In the genomic region with DNA sequence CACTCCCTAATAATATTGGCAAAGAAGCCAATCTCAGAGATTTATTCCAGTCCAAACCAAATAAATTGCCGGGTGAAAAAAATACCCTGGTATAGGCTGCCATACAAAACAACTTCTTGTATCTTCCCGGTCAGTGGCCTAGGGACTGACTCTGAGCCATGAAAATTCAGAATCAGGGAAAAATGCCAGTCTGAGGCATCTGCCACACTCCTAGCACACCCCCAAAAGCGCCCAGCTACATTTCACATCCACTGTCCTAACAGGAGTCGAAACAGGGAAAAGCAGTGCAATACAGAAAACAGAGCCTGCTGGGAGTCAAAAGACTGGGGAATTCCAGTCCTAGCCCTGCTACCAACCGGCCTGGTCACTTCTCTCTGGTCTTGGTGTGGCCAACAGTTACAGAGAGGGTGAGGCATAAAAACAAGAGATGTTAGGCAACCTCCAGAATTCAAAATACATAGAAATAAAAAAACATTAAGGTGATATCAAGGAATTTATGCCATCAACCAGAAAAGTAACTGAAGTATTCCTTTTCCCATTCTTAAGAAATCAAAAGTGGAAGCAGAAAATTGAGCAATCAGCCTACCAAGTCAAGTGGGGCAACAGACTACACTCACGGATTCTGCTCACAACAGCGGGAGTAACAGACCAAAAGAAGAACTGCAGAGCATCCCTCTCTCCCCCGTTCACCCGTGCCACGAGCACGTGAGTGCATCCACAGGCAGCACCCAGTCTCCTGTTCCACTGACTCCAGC, we compare ENCODE assay signal across 12 cellular contexts. TPM values are rescaled to one million over a fixed set of nuclear protein-coding genes. Genes with fewer than 3 reads are reported as not detected.
A peak's percentile ranks its signal among the peaks of the same experiment; 100 is the strongest.
DNase-seq lines count a peak whose midpoint lies in the region; ATAC-seq, FAIRE-seq and TF ChIP-seq lines count a peak whose summit lies in the region.
"Had no signal": no experiment of that assay in that cellular context is flagged by ENCODE, and none has a peak within 500 bp of the region (broad histone marks: within the 10 kb centered on the region; RNA-seq: fewer than 3 reads in every experiment).

No MANE protein-coding gene starts in this region.

- peak overlapping the region; percentile 94 to 98 (median 98) for H3K27ac Mint-ChIP-seq in nephron
- H3K27ac Mint-ChIP-seq: B cell had no signal

- H3K4me1 ChIP-seq in A549 (peaks cover 89% of the 10 kb centered on the region), esophagus muscularis mucosa (peaks cover 27 to 89% (median 79%) of the 10 kb centered on the region in 4 donors)

- no peaks in the 10 kb centered on the region for H3K9me3 Mint-ChIP-seq in nephron
- H3K9me3 Mint-ChIP-seq: T-cell had no signal

- no peak for TF ChIP-seq EP300 in A549 (IDR thresholded peaks at IDR 0.05)
- no peak for TF ChIP-seq EP300 in esophagus muscularis mucosa (IDR thresholded peaks at IDR 0.05)

- H3K36me3 Mint-ChIP-seq in nephron (ENCODE audit: low read depth) = no peaks in the 10 kb centered on the region

- ATAC-seq in A549 = peak; percentile 55 to 63; a peak in 4 of 6 replicates
- ATAC-seq: T-cell had no signal

- H3K27ac ChIP-seq in A549 (peak overlapping the region; percentile 76 to 79), esophagus muscularis mucosa (replicated peaks in 1 of 4) (peak overlapping the region; percentile 88 to 92 (median 90))

- TF ChIP-seq POLR2A in A549 (IDR thresholded peaks at IDR 0.05; ENCODE audit: low read length) = no peak
- TF ChIP-seq POLR2A in esophagus muscularis mucosa (IDR thresholded peaks at IDR 0.05; ENCODE audit: low read depth) = no peak

- no peak for FAIRE-seq in A549 (lab: Jason Lieb, UNC)

- H3K27me3 ChIP-seq in esophagus muscularis mucosa = no peaks in the 10 kb centered on the region

- TF ChIP-seq RAD21 in A549 (conservative IDR thresholded peaks at IDR 0.05 in 1 of 2, IDR thresholded peaks at IDR 0.05 in 1 of 2) = no peak

- CTCF ChIA-PET in A549 (lab: Yijun Ruan, JAX) = interaction anchor here (0.7 to 1.0 kb wide), 3 partner anchors 20 to 106 kb away, joined by 3 to 5 read pairs (median 3); no protein-coding TSS in a partner anchor

- DNase-seq in A549 (ENCODE audit: low read depth in 1 of 2, low spot score in 1 of 2) (no peak), RPMI7951 (ENCODE audit: low read depth) (peak; percentile 44), esophagus muscularis mucosa (ENCODE audit: extremely low spot score) (no peak), NCI-H1417 (lab: John Stamatoyannopoulos, UW) (no peak), hypothalamus (lab: John Stamatoyannopoulos, UW) (no peak), GM19238 (ENCODE audit: insufficient read length, low spot score) (no peak)
- no peak for DNase-seq in activated CD4-positive, alpha-beta T cell treated with anti-CD3 and anti-CD28 coated beads, Interleukin-2, amount 50 U/mL, for 1 hour
- DNase-seq: activated effector memory CD4-positive, alpha-beta T cell treated with Interleukin-2 at 50 U/mL for 16 hours; NCI-H1048; T-cell had no signal

- H3K27me3 Mint-ChIP-seq in nephron (ENCODE audit: low read depth) = no peaks in the 10 kb centered on the region

- intact Hi-C loops in esophagus muscularis mucosa (cut with DNase I) = no loop called here

- H3K4me2 ChIP-seq in A549 = peak overlapping the region; percentile 86

- H3K4me3 ChIP-seq in A549 = peak overlapping the region; percentile 24; the same call in 2 of the 3 replicates
- peak overlapping the region; percentile 27 to 48 (median 30) for H3K4me3 ChIP-seq in esophagus muscularis mucosa

- H3K36me3 ChIP-seq in esophagus muscularis mucosa = no peaks in the 10 kb centered on the region

- H3K4me3 Mint-ChIP-seq in nephron = peak overlapping the region in 2 of 3 experiments; percentile 63 to 66
- H3K4me3 Mint-ChIP-seq: B cell, T-cell had no signal

- TF ChIP-seq CTCF in A549 (IDR thresholded peaks at IDR 0.05) (no peak), esophagus muscularis mucosa (IDR thresholded peaks at IDR 0.05) (no peak), nephron (IDR thresholded peaks at IDR 0.05; ENCODE audit: unreplicated experiment in 3 of 3) (no peak)

- POLR2A ChIA-PET in A549 (lab: Yijun Ruan, JAX) = interaction anchor here (1.0 kb wide), 1 partner anchor 67 kb away, joined by 3 read pairs; no protein-coding TSS in a partner anchor

- 57% methylated on average over 10 of the region's 11 CpGs for WGBS in A549 (ENCODE audit: missing lambda C conversion rate)
- WGBS in esophagus muscularis mucosa = 50% methylated on average over 11 of the region's 11 CpGs

- H3K9me3 ChIP-seq in A549 (no peaks in the 10 kb centered on the region), esophagus muscularis mucosa (no peaks in the 10 kb centered on the region)

- peaks cover 81% of the 10 kb centered on the region for H3K4me1 Mint-ChIP-seq in nephron
- H3K4me1 Mint-ChIP-seq: B cell had no signal

TF ChIP-seq in A549, 52 proteins besides CTCF, POLR2A, EP300 and RAD21:
- TF ChIP-seq EHF (CRISPR knock-in tag; IDR thresholded peaks at IDR 0.05) (no peak), RARB (CRISPR knock-in tag; IDR thresholded peaks at IDR 0.05) (no peak), POLR2AphosphoS2 (conservative IDR thresholded peaks at IDR 0.05; ENCODE audit: low read length) (no peak), JUN (IDR thresholded peaks at IDR 0.05) (no peak), CEBPB (IDR thresholded peaks at IDR 0.05) (peak in 1 of 2 experiments; percentile 72; a peak in 2 of 4 replicates), SREBF2 (IDR thresholded peaks at IDR 0.05) (no peak), CHD4 (IDR thresholded peaks at IDR 0.05; ENCODE audit: borderline replicate concordance) (no peak), ZNF302 (CRISPR knock-in tag; IDR thresholded peaks at IDR 0.05) (no peak), RCOR1 (IDR thresholded peaks at IDR 0.05; ENCODE audit: low read depth, low read length) (no peak), HOXB5 (CRISPR knock-in tag; IDR thresholded peaks at IDR 0.05) (no peak)
- TF ChIP-seq, protein P1, sequence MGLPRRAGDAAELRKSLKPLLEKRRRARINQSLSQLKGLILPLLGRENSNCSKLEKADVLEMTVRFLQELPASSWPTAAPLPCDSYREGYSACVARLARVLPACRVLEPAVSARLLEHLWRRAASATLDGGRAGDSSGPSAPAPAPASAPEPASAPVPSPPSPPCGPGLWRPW (IDR thresholded peaks at IDR 0.05) = 0 out of 2 replicates have a peak, but pooled peaks have one; percentile 10

RNA-seq across cellular contexts. Expression of gene AFAP1, which starts 29.5 kb away (rescaled TPM):
- polyA plus RNA-seq in A549 (2011; rRNA removed) (18.9 and 25.4 TPM in 2 replicates), A549 (2017; fragmentation: RNase III; extraction: RNeasy Plus Mini Kit Qiagen cat#74134 plus additional on column Dnase treatment) (29.6 to 37.6 TPM (median 33.0 TPM) in 3 replicates)
- 20.3 and 26.9 TPM in 2 replicates for polyA plus RNA-seq in A549 (2012; cell fraction: cytosol; rRNA removed)
- 38.1 and 45.2 TPM in 2 replicates for polyA plus RNA-seq in A549 (2012; cell fraction: nucleus; rRNA removed)
- 32.4 and 38.2 TPM in 2 replicates for polyA minus RNA-seq in A549 (2011; rRNA and poly(A)+ RNA removed)
- total RNA-seq in RPMI7951 (2014; rRNA removed; shearing (Covaris generic)) = 31.4 and 33.0 TPM in 2 replicates
- total RNA-seq in esophagus muscularis mucosa = 10 to 100 TPM; 37.8 to 71.3 (median 50.9) TPM
